ENCODE assay signal across 17 cellular contexts in genomic region chr10:89773081-89773480, GRCh38.
DNase-seq lines count a peak whose midpoint lies in the region; TF ChIP-seq lines count a peak whose summit lies in the region.
"Had no signal": no experiment of that assay in that cellular context is flagged by ENCODE, and none has a peak within 500 bp of the region (broad histone marks: within the 10 kb centered on the region; RNA-seq: fewer than 3 reads in every experiment).

No MANE protein-coding gene starts in this region.

- H3K4me3 ChIP-seq in GM23248 (no peak overlapping the region), adipocyte (ENCODE audit: low read length) (no peak overlapping the region), fibroblast of pulmonary artery (replicated peaks; ENCODE audit: low read depth, low read length) (no peak overlapping the region), skeletal muscle cell (ENCODE audit: low read depth, low read length) (no peak overlapping the region), stomach (no peak overlapping the region)
- H3K4me3 ChIP-seq: GM12878, K562 had no signal

- no peaks in the 10 kb centered on the region for H3K9me3 ChIP-seq in GM23248 (ENCODE audit: low read depth)
- H3K9me3 ChIP-seq in adipocyte (ENCODE audit: control insufficient read depth, low read length), result no peaks in the 10 kb centered on the region
- H3K9me3 ChIP-seq in stomach, result no peaks in the 10 kb centered on the region

- DNase-seq in GM23248 (peak; percentile 46), adipocyte (ENCODE audit: low read depth) (peak; percentile 22), fibroblast of pulmonary artery (ENCODE audit: low read depth) (peak; percentile 10), skeletal muscle cell (ENCODE audit: low read depth) (peak; percentile 15), stomach (no peak)
- DNase-seq in activated naive CD4-positive, alpha-beta T cell (lab: John Stamatoyannopoulos, UW), result no peak
- DNase-seq in activated CD4-positive, alpha-beta T cell treated with anti-CD3 and anti-CD28 coated beads, Interleukin-2, amount 50 U/mL, for 4 hours, result no peak
- DNase-seq in activated CD4-positive, alpha-beta T cell treated with anti-CD3 and anti-CD28 coated beads, Interleukin-2, amount 50 U/mL, for 1 hour, result no peak
- DNase-seq: DMS53, NCI-H1092, NCI-H1694, NCI-H2107, NCI-H226, NCI-H526 treated with DMSO at 0.1 percent for 48 hours had no signal

- H3K27me3 ChIP-seq in GM23248 (replicated peaks; ENCODE audit: insufficient read depth) (no peaks in the 10 kb centered on the region), adipocyte (replicated peaks; ENCODE audit: control insufficient read depth, insufficient read depth, low read length) (no peaks in the 10 kb centered on the region), stomach (no peaks in the 10 kb centered on the region)

- TF ChIP-seq EP300 in stomach (IDR thresholded peaks at IDR 0.05), result no peak

- 78 to 87% methylated on average over 1 of the region's 1 CpG for WGBS in GM23248 (ENCODE audit: low coverage in 1 of 2, low lambda C conversion rate in 2 of 2, missing lambda C conversion rate in 2 of 2), 2 experiments
- WGBS in stomach, 5 donors, result 53 to 100% (median 90%) methylated on average over 1 of the region's 1 CpG

- TF ChIP-seq POLR2A in stomach (IDR thresholded peaks at IDR 0.05), result no peak

- TF ChIP-seq CTCF in fibroblast of pulmonary artery (IDR thresholded peaks at IDR 0.05; ENCODE audit: low read length, missing control alignments) (no peak), stomach (IDR thresholded peaks at IDR 0.05) (no peak)

- H3K9ac ChIP-seq in GM23248 (no peak overlapping the region), adipocyte (ENCODE audit: low read length) (no peak overlapping the region)

- intact Hi-C loops in stomach (cut with DNase I; ENCODE audit: low total_unique reads), result no loop called here

- H3K9me2 ChIP-seq in GM23248 (ENCODE audit: insufficient read depth), result no peaks in the 10 kb centered on the region

- H3F3A ChIP-seq in GM23248 (ENCODE audit: insufficient read depth), result no peaks in the 10 kb centered on the region

- H2AFZ ChIP-seq in GM23248, result no peak overlapping the region

- H3K27ac ChIP-seq in GM23248 (no peak overlapping the region), stomach (no peak overlapping the region)
- H3K27ac ChIP-seq: RWPE1 had no signal

- no peaks in the 10 kb centered on the region for H3K79me2 ChIP-seq in GM23248 (ENCODE audit: insufficient read depth)

- no peak overlapping the region for H3K4me2 ChIP-seq in GM23248 (ENCODE audit: unreplicated experiment)

- in situ Hi-C loops in GM23248 (cut with MboI), result no loop called here

- no peaks in the 10 kb centered on the region for H3K36me3 ChIP-seq in GM23248 (ENCODE audit: low read depth)
- H3K36me3 ChIP-seq in adipocyte (ENCODE audit: control insufficient read depth, insufficient read depth, low read length, severe bottlenecking), result no peaks in the 10 kb centered on the region
- H3K36me3 ChIP-seq in stomach, result peaks cover 0 to 16% (median 12%) of the 10 kb centered on the region in 4 donors

- H3K4me1 ChIP-seq in GM23248 (ENCODE audit: insufficient read depth) (no peaks in the 10 kb centered on the region), adipocyte (ENCODE audit: control insufficient read depth, insufficient read depth, low read length) (peaks cover 7% of the 10 kb centered on the region), stomach (no peaks in the 10 kb centered on the region)

- H4K20me1 ChIP-seq in GM23248 (ENCODE audit: insufficient read depth), result no peaks in the 10 kb centered on the region

Comparison
In these comparisons a context has a peak if more than half of its experiments do, and no peak if none do; other contexts are left out.
1. DNase-seq: peak in GM23248 (single experiment), adipocyte (single experiment), fibroblast of pulmonary artery (single experiment) and skeletal muscle cell (single experiment); none in activated naive CD4-positive, alpha-beta T cell (0 of 4), activated CD4-positive, alpha-beta T cell treated with anti-CD3 and anti-CD28 coated beads, Interleukin-2, amount 50 U/mL, for 4 hours (0 of 2), activated CD4-positive, alpha-beta T cell treated with anti-CD3 and anti-CD28 coated beads, Interleukin-2, amount 50 U/mL, for 1 hour (single experiment) and stomach (single experiment).